8 cellular contexts compared by ENCODE assay signal in the genomic region with DNA sequence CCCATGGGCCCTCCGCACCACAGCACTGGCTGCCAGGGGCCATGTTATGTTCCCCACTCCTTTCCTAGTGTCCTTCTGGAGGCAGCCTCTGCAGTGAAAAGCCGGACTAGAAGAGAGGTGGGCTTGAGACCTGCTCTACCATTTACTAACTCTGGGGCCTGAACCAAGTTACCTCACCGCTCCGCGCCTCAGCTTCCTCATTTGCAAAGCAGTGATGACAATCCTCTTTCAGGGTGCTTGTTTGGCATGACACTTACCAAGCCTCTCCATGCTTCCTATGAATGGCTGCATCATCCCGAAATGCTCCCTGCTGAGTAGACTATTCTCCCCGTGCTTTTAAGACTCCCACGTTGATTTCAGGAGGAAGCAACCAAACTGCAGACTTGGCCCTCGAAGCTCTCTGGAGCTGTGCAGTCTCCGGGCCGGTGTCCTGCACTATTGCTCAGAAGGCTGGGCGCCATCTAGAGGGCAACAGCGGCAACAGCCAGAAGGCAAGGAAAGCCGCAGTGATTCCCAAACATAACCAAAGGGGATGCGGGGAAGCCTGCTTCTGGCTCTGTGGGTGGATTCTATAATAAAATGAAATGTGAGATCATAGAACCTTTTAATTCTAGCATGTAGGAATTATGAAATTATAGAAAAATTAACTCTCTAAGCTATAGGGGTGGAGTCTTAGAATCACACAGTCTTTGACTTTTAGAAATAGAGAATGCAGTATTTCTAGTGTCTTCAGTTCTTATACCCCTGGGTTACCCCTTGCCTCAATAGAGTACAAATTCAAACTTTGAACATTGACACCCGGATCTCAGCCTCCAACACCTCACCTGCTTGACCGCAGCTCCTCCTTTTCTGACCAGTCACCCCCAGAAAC.
DNase-seq lines count a peak whose midpoint lies in the region; TF ChIP-seq lines count a peak whose summit lies in the region.

No MANE protein-coding gene starts in this region.

- TF ChIP-seq CTCF in GM12873 (IDR thresholded peaks at IDR 0.05; ENCODE audit: insufficient read depth, low read depth, low read length, missing control alignments) (peak; percentile 90), LNCaP clone FGC (IDR thresholded peaks at IDR 0.05; ENCODE audit: control insufficient read depth, extremely low read depth, insufficient read depth) (peak; percentile 92), right atrium auricular region (IDR thresholded peaks at IDR 0.05) (peak; percentile 86 to 90)

- H3K27me3 ChIP-seq in H7 (ENCODE audit: control insufficient read depth, insufficient read depth, low read length), result no peaks in the 10 kb centered on the region
- no peaks in the 10 kb centered on the region for H3K27me3 ChIP-seq in right atrium auricular region

- H3K36me3 ChIP-seq in H7 (replicated peaks; ENCODE audit: control insufficient read depth, insufficient read depth, low read length) (no peaks in the 10 kb centered on the region), right atrium auricular region (no peaks in the 10 kb centered on the region)

- H3K9me3 ChIP-seq in right atrium auricular region, result no peaks in the 10 kb centered on the region

- H3K4me3 ChIP-seq in H7 (ENCODE audit: insufficient read depth, low read depth, low read length) (no peak overlapping the region), LNCaP clone FGC (ENCODE audit: low read depth, low read length) (no peak overlapping the region), right atrium auricular region (no peak overlapping the region)

- peak; percentile 77 for DNase-seq in H7
- peak; percentile 25 for DNase-seq in LNCaP clone FGC (ENCODE audit: low read depth)
- DNase-seq in SHP77 treated with DMSO at 0.1 percent for 48 hours (lab: John Stamatoyannopoulos, UW), result peak; percentile 17
- peak; percentile 48 for DNase-seq in amniotic epithelial cell (ENCODE audit: low read depth)
- peak; percentile 80 for DNase-seq in right atrium auricular region (ENCODE audit: low spot score)
- peak; percentile 82 for DNase-seq in retina
- DNase-seq in stimulated activated naive CD4-positive, alpha-beta T cell treated with Interleukin-2 at 50 U/mL for 16 hours (lab: John Stamatoyannopoulos, UW), result no peak

- peaks cover 0 to 2% of the 10 kb centered on the region in 2 donors for H3K4me1 ChIP-seq in right atrium auricular region

- no peak overlapping the region for H3K27ac ChIP-seq in right atrium auricular region
